ENCODE assay signal across 10 cellular contexts in the genomic region with DNA sequence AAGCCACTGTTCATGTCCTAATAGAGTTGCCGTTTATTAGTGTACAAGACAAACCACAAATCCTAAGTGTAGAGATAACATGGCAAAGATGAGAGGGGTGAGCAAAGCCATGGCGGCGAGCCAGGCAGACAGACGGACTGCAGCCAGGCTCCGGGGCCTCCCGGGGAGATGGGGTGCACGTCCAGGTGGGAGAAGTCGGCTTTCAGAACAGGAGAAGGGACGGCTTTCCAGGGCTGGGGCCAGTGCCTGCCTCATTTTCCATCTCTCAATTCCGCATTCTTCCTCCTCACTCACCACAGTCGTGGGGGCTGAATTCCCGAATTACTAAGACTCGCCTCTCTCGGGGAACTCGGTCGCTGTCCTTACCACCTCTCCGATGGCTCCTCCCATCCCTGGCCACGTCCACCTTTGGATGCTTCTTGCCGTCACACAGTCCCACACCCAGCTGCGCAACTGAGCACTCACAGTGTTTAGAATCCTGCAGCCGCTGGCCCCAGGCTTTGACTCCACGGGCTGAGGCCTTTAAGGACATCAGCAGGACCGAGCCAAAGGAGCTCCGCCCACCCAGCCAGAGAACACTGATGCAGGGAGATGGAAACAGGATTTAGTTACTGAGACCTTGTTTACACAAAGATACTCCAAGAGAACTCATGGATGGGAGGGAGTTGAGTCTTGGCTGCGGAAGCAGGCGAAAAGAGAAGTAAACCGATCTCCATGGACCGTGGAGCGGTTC.
DNase-seq lines count a peak whose midpoint lies in the region; ATAC-seq and TF ChIP-seq lines count a peak whose summit lies in the region.
"Had no signal": no experiment of that assay in that cellular context is flagged by ENCODE, and none has a peak within 500 bp of the region (broad histone marks: within the 10 kb centered on the region; RNA-seq: fewer than 3 reads in every experiment).

No MANE protein-coding gene starts in this region.

- H3K9ac ChIP-seq in HUES48 (ENCODE audit: low read depth, low read length), result peak overlapping the region; percentile 21; the same call in 1 of the 2 replicates
- H3K9ac ChIP-seq in adipocyte (ENCODE audit: low read length), result peak overlapping the region; percentile 76
- peak overlapping the region; percentile 31 to 74 for H3K9ac ChIP-seq in stomach smooth muscle (ENCODE audit: low read length in 2 of 2)

- H3K27ac ChIP-seq in HUES48 (ENCODE audit: low read depth, low read length) (peak overlapping the region; percentile 18), stomach smooth muscle (ENCODE audit: low read length) (peak overlapping the region; percentile 80)

- no peak overlapping the region for H3K4me3 ChIP-seq in HUES48 (ENCODE audit: low read depth, low read length)
- peak overlapping the region; percentile 73 for H3K4me3 ChIP-seq in adipocyte (ENCODE audit: low read length)
- H3K4me3 ChIP-seq in stomach smooth muscle (ENCODE audit: low read length in 2 of 2), result peak overlapping the region; percentile 58 to 67

- peak; percentile 51 for DNase-seq in adipocyte (ENCODE audit: low read depth)
- DNase-seq in kidney glomerular epithelial cell (lab: John Stamatoyannopoulos, UW), result peak; percentile 49
- no peak for DNase-seq in medulla oblongata (ENCODE audit: extremely low spot score)
- DNase-seq in amniotic stem cell (lab: John Stamatoyannopoulos, UW), result no peak
- DNase-seq: effector memory CD4-positive, alpha-beta T cell; NCI-H774 had no signal

- H3K27me3 ChIP-seq in HUES48 (ENCODE audit: control insufficient read depth, insufficient read depth, low read length) (no peaks in the 10 kb centered on the region), adipocyte (replicated peaks; ENCODE audit: control insufficient read depth, insufficient read depth, low read length) (no peaks in the 10 kb centered on the region), stomach smooth muscle (ENCODE audit: control insufficient read depth in 1 of 2, insufficient read depth in 2 of 2, low read length in 2 of 2) (no peaks in the 10 kb centered on the region)

- H3K36me3 ChIP-seq in HUES48 (ENCODE audit: control insufficient read depth, insufficient read depth, low read length), result no peaks in the 10 kb centered on the region
- H3K36me3 ChIP-seq in adipocyte (ENCODE audit: control insufficient read depth, insufficient read depth, low read length, severe bottlenecking), result no peaks in the 10 kb centered on the region
- no peaks in the 10 kb centered on the region for H3K36me3 ChIP-seq in stomach smooth muscle (ENCODE audit: control insufficient read depth in 2 of 2, insufficient read depth in 2 of 2, low read length in 2 of 2)

- H3K4me1 ChIP-seq in HUES48 (ENCODE audit: control insufficient read depth, insufficient read depth, low read length), result peaks cover 13% of the 10 kb centered on the region; the same call in 1 of the 2 replicates
- peaks cover 13% of the 10 kb centered on the region for H3K4me1 ChIP-seq in adipocyte (ENCODE audit: control insufficient read depth, insufficient read depth, low read length)
- peaks cover 7% of the 10 kb centered on the region for H3K4me1 ChIP-seq in stomach smooth muscle (ENCODE audit: control insufficient read depth, insufficient read depth, low read length)

- ATAC-seq in HG03025 (IDR thresholded peaks at IDR 0.05; ENCODE audit: low FRiP score, unreplicated experiment) (no peak), SK-N-SH treated with all-trans-retinoic acid at 6 μM for 48 hours (no peak)

- H3K9me3 ChIP-seq in HUES48 (ENCODE audit: control insufficient read depth, insufficient read depth, low read length) (no peaks in the 10 kb centered on the region; the same call in 1 of the 2 replicates), adipocyte (ENCODE audit: control insufficient read depth, low read length) (peaks cover 2% of the 10 kb centered on the region), stomach smooth muscle (ENCODE audit: control insufficient read depth in 2 of 2, low read length in 2 of 2) (no peaks in the 10 kb centered on the region)

TF ChIP-seq in SK-N-SH treated with all-trans-retinoic acid at 6 μM for 48 hours, 23 proteins besides CTCF, POLR2A, EP300 and RAD21:
- TF ChIP-seq SNAI2 (CRISPR knock-in tag; IDR thresholded peaks at IDR 0.05) (no peak), RARB (CRISPR knock-in tag; IDR thresholded peaks at IDR 0.05) (no peak), ZNF8 (CRISPR knock-in tag; IDR thresholded peaks at IDR 0.05) (no peak), PPARA (CRISPR knock-in tag; IDR thresholded peaks at IDR 0.05; ENCODE audit: borderline replicate concordance) (no peak), OSR1 (CRISPR knock-in tag; IDR thresholded peaks at IDR 0.05) (no peak), ARNTL (CRISPR knock-in tag; IDR thresholded peaks at IDR 0.05; ENCODE audit: borderline replicate concordance, low read depth) (no peak), BACH2 (CRISPR knock-in tag; IDR thresholded peaks at IDR 0.05; ENCODE audit: borderline replicate concordance) (no peak), GLIS3 (CRISPR knock-in tag; IDR thresholded peaks at IDR 0.05) (no peak), ESRRG (CRISPR knock-in tag; IDR thresholded peaks at IDR 0.05) (no peak), ZFP3 (CRISPR knock-in tag; IDR thresholded peaks at IDR 0.05) (no peak), ZFP30 (CRISPR knock-in tag; IDR thresholded peaks at IDR 0.05) (no peak), POU6F1 (CRISPR knock-in tag; IDR thresholded peaks at IDR 0.05; ENCODE audit: borderline replicate concordance, low read depth) (no peak), TOX (CRISPR knock-in tag; IDR thresholded peaks at IDR 0.05; ENCODE audit: borderline replicate concordance) (no peak), TSHZ2 (CRISPR knock-in tag; IDR thresholded peaks at IDR 0.05) (no peak), ZNF565 (CRISPR knock-in tag; conservative IDR thresholded peaks at IDR 0.05; ENCODE audit: low read depth) (no peak), ZNF70 (CRISPR knock-in tag; IDR thresholded peaks at IDR 0.05) (no peak), ZC3H10 (CRISPR knock-in tag; IDR thresholded peaks at IDR 0.05) (no peak)
- TF ChIP-seq, protein P1, sequence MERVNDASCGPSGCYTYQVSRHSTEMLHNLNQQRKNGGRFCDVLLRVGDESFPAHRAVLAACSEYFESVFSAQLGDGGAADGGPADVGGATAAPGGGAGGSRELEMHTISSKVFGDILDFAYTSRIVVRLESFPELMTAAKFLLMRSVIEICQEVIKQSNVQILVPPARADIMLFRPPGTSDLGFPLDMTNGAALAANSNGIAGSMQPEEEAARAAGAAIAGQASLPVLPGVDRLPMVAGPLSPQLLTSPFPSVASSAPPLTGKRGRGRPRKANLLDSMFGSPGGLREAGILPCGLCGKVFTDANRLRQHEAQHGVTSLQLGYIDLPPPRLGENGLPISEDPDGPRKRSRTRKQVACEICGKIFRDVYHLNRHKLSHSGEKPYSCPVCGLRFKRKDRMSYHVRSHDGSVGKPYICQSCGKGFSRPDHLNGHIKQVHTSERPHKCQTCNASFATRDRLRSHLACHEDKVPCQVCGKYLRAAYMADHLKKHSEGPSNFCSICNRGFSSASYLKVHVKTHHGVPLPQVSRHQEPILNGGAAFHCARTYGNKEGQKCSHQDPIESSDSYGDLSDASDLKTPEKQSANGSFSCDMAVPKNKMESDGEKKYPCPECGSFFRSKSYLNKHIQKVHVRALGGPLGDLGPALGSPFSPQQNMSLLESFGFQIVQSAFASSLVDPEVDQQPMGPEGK (CRISPR knock-in tag; IDR thresholded peaks at IDR 0.05; ENCODE audit: borderline replicate concordance), result no peak

Comparison
In these comparisons a context has a peak if more than half of its experiments do, and no peak if none do; other contexts are left out.
1. H3K9ac ChIP-seq: peak in every context shown above with its lines; median percentile 76 in adipocyte; 52 in stomach smooth muscle; 21 in HUES48.
2. DNase-seq: peak in adipocyte (single experiment) and kidney glomerular epithelial cell (single experiment); none in medulla oblongata (single experiment) and amniotic stem cell (single experiment).